In the genomic region with DNA sequence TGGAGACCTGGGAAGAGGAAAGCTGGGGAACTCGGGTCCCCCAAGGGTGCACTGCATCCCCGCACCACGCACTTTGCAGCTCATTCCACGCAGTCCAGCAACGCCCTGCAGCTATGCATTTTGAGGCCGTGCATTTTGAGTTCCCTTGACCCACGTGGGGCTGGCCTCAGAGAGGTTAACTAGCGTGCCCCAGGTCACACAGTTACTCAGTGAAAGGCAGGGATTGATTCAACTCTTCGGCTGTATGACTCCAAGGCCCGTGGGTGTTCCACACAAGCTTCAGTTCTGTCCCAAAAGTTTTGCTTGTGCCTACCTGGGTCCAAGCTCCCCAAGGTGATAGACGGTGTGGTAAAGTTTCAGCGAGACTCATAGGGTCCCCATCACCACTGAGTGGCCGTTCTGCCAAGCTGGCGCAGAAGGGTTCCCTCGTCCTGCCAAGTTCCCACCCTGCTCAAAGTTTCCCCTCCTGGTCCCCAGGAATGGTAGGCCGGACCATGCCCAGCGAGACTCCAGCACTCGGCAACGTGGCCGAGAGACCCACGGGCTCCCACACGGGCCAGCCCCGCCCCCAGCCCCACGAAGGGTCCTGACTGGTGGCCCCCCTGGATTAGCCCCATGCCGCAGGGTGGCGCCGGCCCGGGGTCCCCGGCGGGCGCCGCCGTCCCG, we compare ENCODE assay signal across 8 cellular contexts. TPM values are rescaled to one million over a fixed set of nuclear protein-coding genes. Genes with fewer than 3 reads are reported as not detected.
DNase-seq lines count a peak whose midpoint lies in the region; ATAC-seq and TF ChIP-seq lines count a peak whose summit lies in the region.

No MANE protein-coding gene starts in this region.

- TF ChIP-seq CTCF in lower leg skin (IDR thresholded peaks at IDR 0.05) (no peak), transverse colon (IDR thresholded peaks at IDR 0.05) (no peak)

- H3K36me3 ChIP-seq in ACC112 (ENCODE audit: insufficient read depth, low read length) (no peaks in the 10 kb centered on the region), transverse colon (no peaks in the 10 kb centered on the region)

- H3K4me3 ChIP-seq in ACC112 (ENCODE audit: low read depth, low read length) (peak overlapping the region; percentile 86), lower leg skin (ENCODE audit: low read depth, poor library complexity, severe bottlenecking) (peak overlapping the region; percentile 75), transverse colon (peak overlapping the region; percentile 69 to 82 (median 74))

- ATAC-seq in HG02678 (IDR thresholded peaks at IDR 0.05; ENCODE audit: unreplicated experiment) (peak; percentile 21), HG03025 (IDR thresholded peaks at IDR 0.05; ENCODE audit: low FRiP score, unreplicated experiment) (no peak), GM19455 (IDR thresholded peaks at IDR 0.05; ENCODE audit: unreplicated experiment) (no peak)

- no peak for TF ChIP-seq EP300 in transverse colon (IDR thresholded peaks at IDR 0.05; ENCODE audit: low read depth)

- in situ Hi-C loops in transverse colon (cut with MboI; ENCODE audit: low pct_ligation_motif_present in 1 of 4, low pct_unique_long_range_greater_than_20kb in 1 of 4, low sequenced_read_pairs in 3 of 4) = no loop called here

- H2AFZ ChIP-seq in ACC112 (ENCODE audit: low read length, unreplicated experiment) = no peak overlapping the region

- H3K79me2 ChIP-seq in ACC112 (ENCODE audit: control insufficient read depth, insufficient read depth, low read length, unreplicated experiment) = peaks cover 40% of the 10 kb centered on the region

- H3K27ac ChIP-seq in ACC112 (ENCODE audit: low read depth, low read length) (peak overlapping the region; percentile 99), transverse colon (peak overlapping the region; percentile 93 to 98 (median 94))

- 1 to 10% methylated on average over 13 to 18 of the region's 34 CpGs for WGBS in lower leg skin, 2 donors
- 7% methylated on average over 17 of the region's 34 CpGs; no CpG with 5 or more reads in 1 of the 2 donors for WGBS in transverse colon (ENCODE audit: low coverage in 1 of 2), 2 donors

- peaks cover 63% of the 10 kb centered on the region for H3K4me1 ChIP-seq in ACC112 (ENCODE audit: control insufficient read depth, insufficient read depth, low read length, unreplicated experiment)
- peaks cover 35 to 76% (median 65%) of the 10 kb centered on the region in 4 donors for H3K4me1 ChIP-seq in transverse colon

- DNase-seq in astrocyte of the hippocampus (ENCODE audit: low read depth, low spot score) (peak; percentile 56), lower leg skin (ENCODE audit: low spot score in 2 of 2) (no peak), transverse colon (peak; percentile 40), SW 1271 (lab: John Stamatoyannopoulos, UW) (no peak)

- H3K27me3 ChIP-seq in ACC112 (ENCODE audit: insufficient read depth, low read length) (no peaks in the 10 kb centered on the region), transverse colon (no peaks in the 10 kb centered on the region)

- no peaks in the 10 kb centered on the region for H3K9me3 ChIP-seq in transverse colon

- TF ChIP-seq POLR2A in lower leg skin (IDR thresholded peaks at IDR 0.05) = no peak
- no peak for TF ChIP-seq POLR2A in transverse colon (IDR thresholded peaks at IDR 0.05)

- intact Hi-C loops in lower leg skin (cut with DNase I; ENCODE audit: low total_unique reads) (no loop called here), transverse colon (cut with DNase I; ENCODE audit: low total_unique reads) (loop anchor here (5.0 kb wide), 1 partner anchor 34 kb away; no protein-coding TSS in a partner anchor)

RNA-seq across cellular contexts. Expression of gene HSPG2, which starts 0.6 kb away (rescaled TPM):
- total RNA-seq in lower leg skin (100 to 1,000 TPM in 2 of 4 donors, 10 to 100 TPM in 2; 67.9 to 171 (median 99.6) TPM), transverse colon (100 to 1,000 TPM; 107 to 343 (median 228) TPM)

RNA-seq across cellular contexts. Expression of gene CELA3B, which starts 40.3 kb away (rescaled TPM):
- total RNA-seq in lower leg skin (not detected), transverse colon (not detected)

Comparison
In these comparisons a context has a peak if more than half of its experiments do, and no peak if none do; other contexts are left out.
1. DNase-seq: peak in astrocyte of the hippocampus (single experiment) and transverse colon (single experiment); none in lower leg skin (0 of 2) and SW 1271 (0 of 2).
2. Peak in every context shown above with its lines, with median percentiles within 50 percentile points of each other: H3K4me3 ChIP-seq.